Comparison of ENCODE assay signal across 23 cellular contexts in the genomic region with DNA sequence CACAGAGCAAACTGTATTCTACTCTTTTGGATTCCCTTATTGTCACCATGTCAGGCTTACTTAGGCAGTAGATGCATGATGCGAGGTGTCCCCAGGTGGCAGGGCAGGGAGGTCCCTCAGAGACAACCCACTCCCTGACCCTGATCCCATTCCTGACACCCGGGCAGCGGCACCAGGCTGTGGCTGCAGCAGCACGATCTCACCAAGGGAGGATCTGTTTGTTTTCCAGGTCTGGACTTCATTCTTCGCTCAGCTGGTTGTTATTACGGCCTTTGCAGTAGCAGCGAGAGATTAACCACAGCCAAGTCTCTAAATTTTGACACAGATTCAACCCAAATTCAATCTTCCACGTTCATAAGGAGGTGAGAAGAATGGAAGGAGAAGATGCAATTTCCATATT.
DNase-seq lines count a peak whose midpoint lies in the region; ATAC-seq and TF ChIP-seq lines count a peak whose summit lies in the region.
"Had no signal": no experiment of that assay in that cellular context is flagged by ENCODE, and none has a peak within 500 bp of the region (broad histone marks: within the 10 kb centered on the region; RNA-seq: fewer than 3 reads in every experiment).

No MANE protein-coding gene starts in this region.

- H3K9me2 ChIP-seq in Karpas-422 (replicated peaks; ENCODE audit: insufficient read depth, low read length), result no peaks in the 10 kb centered on the region

- no peak overlapping the region for H3K14ac ChIP-seq in mesenchymal stem cell (ENCODE audit: low read length in 2 of 2)

- H3K27ac ChIP-seq in right atrium auricular region, result no peak overlapping the region
- no peak overlapping the region for H3K27ac ChIP-seq in mesenchymal stem cell (ENCODE audit: low read length, poor library complexity, severe bottlenecking)
- H3K27ac ChIP-seq in aorta (ENCODE audit: low read depth in 1 of 2, low read length in 2 of 2), result no peak overlapping the region
- no peak overlapping the region for H3K27ac ChIP-seq in thyroid gland
- H3K27ac ChIP-seq in Karpas-422 (ENCODE audit: low read length), result no peak overlapping the region
- H3K27ac ChIP-seq: C4-2B, cardiac muscle cell, dorsolateral prefrontal cortex, SJCRH30 had no signal

- intact Hi-C loops in left ventricle myocardium superior (cut with micrococcal nuclease), result no loop called here
- intact Hi-C loops in aorta (cut with DNase I), result loop anchor here in 1 of 2 donors (10.0 kb wide), 1 partner anchor 430 kb away; no protein-coding TSS in a partner anchor
- intact Hi-C loops in thyroid gland (cut with DNase I), result no loop called here

- no peaks in the 10 kb centered on the region for H3K36me3 ChIP-seq in right atrium auricular region
- no peaks in the 10 kb centered on the region for H3K36me3 ChIP-seq in mesenchymal stem cell (ENCODE audit: control insufficient read depth in 1 of 2, insufficient read depth in 2 of 2, low read depth in 1 of 2, low read length in 2 of 2)
- H3K36me3 ChIP-seq in aorta (ENCODE audit: control insufficient read depth in 1 of 2, insufficient read depth in 2 of 2, low read length in 1 of 2), result no peaks in the 10 kb centered on the region
- H3K36me3 ChIP-seq in thyroid gland, result no peaks in the 10 kb centered on the region
- H3K36me3 ChIP-seq in Karpas-422 (ENCODE audit: insufficient read depth, low read length), result no peaks in the 10 kb centered on the region
- H3K36me3 ChIP-seq: cardiac muscle cell, SJCRH30 had no signal

- H3K9ac ChIP-seq in mesenchymal stem cell (ENCODE audit: low read length), result peak overlapping the region; percentile 54
- no peak overlapping the region for H3K9ac ChIP-seq in Karpas-422 (ENCODE audit: low read length)

- H2BK120ac ChIP-seq in mesenchymal stem cell (ENCODE audit: low read depth, low read length), result no peak overlapping the region

- no peak overlapping the region for H3K18ac ChIP-seq in mesenchymal stem cell (ENCODE audit: low read depth in 1 of 2, low read length in 2 of 2)

- no peak for TF ChIP-seq POLR2A in thyroid gland (IDR thresholded peaks at IDR 0.05)

- no peak overlapping the region for H2BK12ac ChIP-seq in mesenchymal stem cell (ENCODE audit: low read length in 2 of 2)

- no peaks in the 10 kb centered on the region for H4K20me1 ChIP-seq in Karpas-422 (ENCODE audit: insufficient read depth, low read depth, low read length)

- no peak overlapping the region for H3K4ac ChIP-seq in mesenchymal stem cell (ENCODE audit: low read depth in 1 of 2, low read length in 2 of 2)

- no peak overlapping the region for H3K23ac ChIP-seq in mesenchymal stem cell (ENCODE audit: low read length in 2 of 2)

- H2AFZ ChIP-seq in mesenchymal stem cell (ENCODE audit: low read depth, low read length) (no peak overlapping the region), Karpas-422 (ENCODE audit: low read length) (no peak overlapping the region)

- no peaks in the 10 kb centered on the region for H3K79me2 ChIP-seq in Karpas-422 (ENCODE audit: low read length)

- H4K91ac ChIP-seq in mesenchymal stem cell (ENCODE audit: low read length), result no peak overlapping the region

- ATAC-seq in left ventricle myocardium superior, result peak; percentile 80
- ATAC-seq in aorta (ENCODE audit: low FRiP score), result peak; percentile 56
- no peak for ATAC-seq in GM18907 (IDR thresholded peaks at IDR 0.05; ENCODE audit: unreplicated experiment)
- ATAC-seq: left lobe of liver, mucosa of descending colon had no signal

- H3K27me3 ChIP-seq in right atrium auricular region (no peaks in the 10 kb centered on the region), mesenchymal stem cell (ENCODE audit: control insufficient read depth in 1 of 2, insufficient read depth in 1 of 2, low read length in 2 of 2) (no peaks in the 10 kb centered on the region), aorta (ENCODE audit: control insufficient read depth in 1 of 2, insufficient read depth in 2 of 2, low read length in 1 of 2) (no peaks in the 10 kb centered on the region), thyroid gland (no peaks in the 10 kb centered on the region), Karpas-422 (ENCODE audit: low read length) (no peaks in the 10 kb centered on the region)
- H3K27me3 ChIP-seq: cardiac muscle cell, SJCRH30 had no signal

- H3K9me3 ChIP-seq in right atrium auricular region (no peaks in the 10 kb centered on the region), mesenchymal stem cell (ENCODE audit: control insufficient read depth, low read length) (no peaks in the 10 kb centered on the region), aorta (ENCODE audit: control insufficient read depth, low read length) (no peaks in the 10 kb centered on the region), thyroid gland (no peaks in the 10 kb centered on the region), Karpas-422 (ENCODE audit: low read length) (no peaks in the 10 kb centered on the region)
- H3K9me3 ChIP-seq: mucosa of descending colon, SJCRH30 had no signal

- no peaks in the 10 kb centered on the region for H3K4me1 ChIP-seq in right atrium auricular region
- H3K4me1 ChIP-seq in mesenchymal stem cell (ENCODE audit: control insufficient read depth, insufficient read depth, low read depth, low read length), result peaks cover 3% of the 10 kb centered on the region
- no peaks in the 10 kb centered on the region for H3K4me1 ChIP-seq in aorta (ENCODE audit: control insufficient read depth in 1 of 2, insufficient read depth in 2 of 2, low read length in 2 of 2)
- no peaks in the 10 kb centered on the region for H3K4me1 ChIP-seq in thyroid gland
- H3K4me1 ChIP-seq in Karpas-422 (ENCODE audit: low read length), result no peaks in the 10 kb centered on the region

- H3K79me1 ChIP-seq in mesenchymal stem cell (replicated peaks; ENCODE audit: low read length, poor library complexity, severe bottlenecking), result no peaks in the 10 kb centered on the region

- no peak overlapping the region for H4K8ac ChIP-seq in mesenchymal stem cell (ENCODE audit: low read length)

- H2BK15ac ChIP-seq in mesenchymal stem cell (ENCODE audit: low read depth, poor library complexity, severe bottlenecking), result no peak overlapping the region

- H3K4me2 ChIP-seq in mesenchymal stem cell (ENCODE audit: low read length, poor library complexity, severe bottlenecking), result no peak overlapping the region
- H3K4me2 ChIP-seq in Karpas-422 (ENCODE audit: low read depth, low read length, poor library complexity, severe bottlenecking), result no peak overlapping the region

- TF ChIP-seq CTCF in right atrium auricular region (IDR thresholded peaks at IDR 0.05) (no peak), choroid plexus epithelial cell (conservative IDR thresholded peaks at IDR 0.05; ENCODE audit: low read depth, low read length) (no peak), thyroid gland (IDR thresholded peaks at IDR 0.05) (no peak)

- H3K4me3 ChIP-seq in right atrium auricular region, result no peak overlapping the region
- no peak overlapping the region for H3K4me3 ChIP-seq in choroid plexus epithelial cell (ENCODE audit: low read depth, low read length)
- peak overlapping the region in 1 of 2 experiments; percentile 64 for H3K4me3 ChIP-seq in mesenchymal stem cell (ENCODE audit: insufficient read depth in 1 of 2, low read depth in 1 of 2, low read length in 2 of 2)
- no peak overlapping the region for H3K4me3 ChIP-seq in aorta (ENCODE audit: low read length in 2 of 2)
- H3K4me3 ChIP-seq in thyroid gland (replicated peaks in 1 of 3), result no peak overlapping the region
- H3K4me3 ChIP-seq in Karpas-422 (ENCODE audit: low read length), result no peak overlapping the region
- H3K4me3 ChIP-seq: cardiac muscle cell, dorsolateral prefrontal cortex, mucosa of descending colon, SJCRH30 had no signal

- WGBS in mesenchymal stem cell, result 76% methylated on average over 5 of the region's 8 CpGs
- 62 to 63% methylated on average over 8 of the region's 8 CpGs for WGBS in aorta, 2 donors
- 61 to 64% methylated on average over 8 of the region's 8 CpGs for WGBS in thyroid gland, 2 donors

- H2AK5ac ChIP-seq in mesenchymal stem cell (ENCODE audit: low read length, severe bottlenecking), result no peak overlapping the region

- no peak overlapping the region for H2BK5ac ChIP-seq in mesenchymal stem cell (ENCODE audit: low read depth, low read length, poor library complexity, severe bottlenecking)

- DNase-seq in left ventricle myocardium superior (no peak), right atrium auricular region (ENCODE audit: low spot score) (no peak), choroid plexus epithelial cell (ENCODE audit: low read depth) (peak; percentile 43), mesenchymal stem cell (no peak), aorta (peak in 1 of 2 donors; percentile 50), thyroid gland (no peak), Karpas-422 (no peak)
- DNase-seq: activated CD4-positive, alpha-beta memory T cell treated with anti-CD3 and anti-CD28 coated beads for 36 hours; activated gamma-delta T cell treated with Interleukin-2 at 50 U/mL for 16 hours; activated T-cell treated with anti-CD3 and anti-CD28 coated beads for 4 hours; dorsolateral prefrontal cortex; EL; NCI-H1417 treated with DMSO at 0.1 percent for 48 hours; NCI-H2171 treated with DMSO at 0.1 percent for 48 hours; NCI-H748 treated with DMSO at 0.1 percent for 48 hours; stimulated activated CD4-positive, alpha-beta T cell treated with anti-CD3 and anti-CD28 coated beads, Interleukin-15, amount 100 ng/mL, for 24 hours; T-helper 2 cell had no signal
